Comparison of ENCODE assay signal across 10 cellular contexts in the genomic region with DNA sequence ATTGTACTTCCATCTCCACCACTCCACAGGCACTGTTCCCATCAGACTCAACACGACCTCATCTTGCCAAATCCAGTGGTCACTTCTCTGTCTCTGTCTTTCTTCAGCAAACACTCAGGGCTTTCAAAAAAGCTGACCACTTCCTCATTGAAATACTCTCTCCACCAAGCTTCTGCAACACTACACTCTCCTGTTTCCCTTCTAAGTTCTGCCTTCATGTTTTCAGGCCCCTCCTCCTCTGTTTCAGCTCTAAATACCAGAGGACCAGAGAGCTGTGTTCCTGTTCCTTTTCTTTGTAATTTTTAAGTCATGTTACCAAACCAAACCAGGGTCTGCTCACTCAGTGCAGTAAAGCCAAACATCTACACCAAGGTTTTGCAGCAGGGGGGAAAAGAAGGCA. TPM values are rescaled to one million over a fixed set of nuclear protein-coding genes. Genes with fewer than 3 reads are reported as not detected.
DNase-seq lines count a peak whose midpoint lies in the region; FAIRE-seq and TF ChIP-seq lines count a peak whose summit lies in the region.
"Had no signal": no experiment of that assay in that cellular context is flagged by ENCODE, and none has a peak within 500 bp of the region (broad histone marks: within the 10 kb centered on the region; RNA-seq: fewer than 3 reads in every experiment).

No MANE protein-coding gene starts in this region.

- H3K36me3 Mint-ChIP-seq in type B pancreatic cell, result peaks cover 6% of the 10 kb centered on the region

- no peaks in the 10 kb centered on the region for H3K27me3 ChIP-seq in iPS-15b (ENCODE audit: control insufficient read depth, insufficient read depth, low read length)

- no peaks in the 10 kb centered on the region for H3K27me3 Mint-ChIP-seq in type B pancreatic cell

- H3K4me1 Mint-ChIP-seq in type B pancreatic cell (ENCODE audit: unreplicated experiment), result peaks cover 7% of the 10 kb centered on the region

- H3K9ac ChIP-seq in iPS-15b (ENCODE audit: low read depth, low read length), result peak overlapping the region; percentile 51

- H3K4me3 ChIP-seq in iPS-15b (ENCODE audit: low read depth, low read length), result no peak overlapping the region

- H3K27ac Mint-ChIP-seq in type B pancreatic cell, result peak overlapping the region; percentile 6

- FAIRE-seq in HTR-8/SVneo (lab: Jason Lieb, UNC), result no peak

- DNase-seq in DMS53 (lab: John Stamatoyannopoulos, UW) (peak; percentile 29), DMS53 treated with DMSO at 0.1 percent for 48 hours (lab: John Stamatoyannopoulos, UW; ENCODE audit: unreplicated experiment) (no peak), SIG-M5 treated with dmso at 0.1 percent for 504 hours (lab: John Stamatoyannopoulos, UW; ENCODE audit: unreplicated experiment) (peak; percentile 100), type B pancreatic cell (ENCODE audit: extremely low spot score, unreplicated experiment) (no peak), erythroblast (lab: John Stamatoyannopoulos, UW) (no peak), middle frontal gyrus (ENCODE audit: extremely low spot score, low spot score) (no peak), HTR-8/SVneo (ENCODE audit: insufficient read length, low spot score) (no peak)
- DNase-seq: activated effector memory CD4-positive, alpha-beta T cell treated with Interleukin-2 at 50 U/mL for 16 hours; NCI-H345 had no signal

- no peak for TF ChIP-seq POLR2A in erythroblast (IDR thresholded peaks at IDR 0.05; ENCODE audit: low read length)

- no peak for TF ChIP-seq CTCF in type B pancreatic cell (conservative IDR thresholded peaks at IDR 0.05)

- H3K9me3 ChIP-seq in iPS-15b (ENCODE audit: control insufficient read depth, insufficient read depth, low read length), result no peaks in the 10 kb centered on the region

- peak overlapping the region; percentile 5 for H3K4me3 Mint-ChIP-seq in type B pancreatic cell

- no peaks in the 10 kb centered on the region for H3K36me3 ChIP-seq in iPS-15b (ENCODE audit: control insufficient read depth, insufficient read depth, low read length)

- peaks cover 27% of the 10 kb centered on the region for H3K4me1 ChIP-seq in iPS-15b (ENCODE audit: control insufficient read depth, insufficient read depth, low read length)

- peaks cover 18% of the 10 kb centered on the region for H3K9me3 Mint-ChIP-seq in type B pancreatic cell

RNA-seq across cellular contexts. Expression of a gene that starts 33.8 kb away (rescaled TPM):
- total RNA-seq in type B pancreatic cell (ENCODE audit: low replicate concordance), result 3.5 and 8.2 TPM in 2 replicates

Comparison
In these comparisons a context has a peak if more than half of its experiments do, and no peak if none do; other contexts are left out.
1. DNase-seq: peak in DMS53 (single experiment) and SIG-M5 treated with dmso at 0.1 percent for 504 hours (single experiment); none in DMS53 treated with DMSO at 0.1 percent for 48 hours (single experiment), type B pancreatic cell (single experiment), erythroblast (0 of 2), middle frontal gyrus (single experiment) and HTR-8/SVneo (single experiment).